Comparison of ENCODE assay signal across 13 cellular contexts in the genomic region with DNA sequence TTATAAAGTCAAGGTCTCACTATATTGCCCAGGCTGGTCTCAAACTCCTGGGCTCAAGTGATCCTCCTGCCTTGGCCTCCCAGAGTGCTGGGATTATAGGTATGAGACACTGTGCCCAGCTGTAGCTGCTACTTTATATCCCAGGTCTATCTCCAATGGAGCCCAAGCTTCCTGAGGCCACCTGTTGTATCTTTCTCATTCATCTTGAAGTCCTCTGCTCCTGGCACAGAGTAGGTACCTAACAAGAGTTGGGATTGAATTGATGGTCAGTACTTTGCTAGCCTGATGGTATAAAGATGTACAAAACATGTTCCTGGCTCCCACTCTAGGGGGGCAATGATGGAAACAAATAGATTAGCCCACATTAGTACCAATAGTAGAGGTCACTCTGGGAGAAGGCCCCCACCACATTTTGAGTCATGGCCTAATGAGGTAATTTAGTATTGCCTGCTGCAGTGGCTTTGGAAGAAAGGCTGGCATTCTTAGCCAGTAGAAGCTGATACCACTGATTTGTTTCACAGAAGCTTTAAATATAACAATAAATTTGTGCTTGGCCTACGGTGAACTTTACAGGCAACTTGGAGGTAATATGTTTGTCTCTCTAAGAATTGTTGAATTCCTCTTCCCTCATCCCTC. TPM values are rescaled to one million over a fixed set of nuclear protein-coding genes. Genes with fewer than 3 reads are reported as not detected.
DNase-seq lines count a peak whose midpoint lies in the region; ATAC-seq and TF ChIP-seq lines count a peak whose summit lies in the region.
"Had no signal": no experiment of that assay in that cellular context is flagged by ENCODE, and none has a peak within 500 bp of the region (broad histone marks: within the 10 kb centered on the region; RNA-seq: fewer than 3 reads in every experiment).

No MANE protein-coding gene starts in this region.

- no TSS peak for BruUV-seq in PC-9 (replicated peaks; lab: Mats Ljungman, UMichigan)

- no peak for ATAC-seq in effector memory CD8-positive, alpha-beta T cell (replicated peaks)
- ATAC-seq in GM21515 (IDR thresholded peaks at IDR 0.05; ENCODE audit: unreplicated experiment) (no peak), GM21390 (IDR thresholded peaks at IDR 0.05; ENCODE audit: unreplicated experiment) (no peak)

- H2AFZ ChIP-seq in PC-9: no peak overlapping the region

- H3K4me1 Mint-ChIP-seq in effector memory CD8-positive, alpha-beta T cell (ENCODE audit: low read depth in 2 of 2): peaks cover 79 to 96% of the 10 kb centered on the region in 2 donors

- H3K9me3 ChIP-seq in PC-9 (ENCODE audit: insufficient read depth, low read depth) (no peaks in the 10 kb centered on the region), skeletal muscle satellite cell (replicated peaks; ENCODE audit: low read length) (no peaks in the 10 kb centered on the region)

- no peak for DNase-seq in GM12864 (ENCODE audit: low read depth)
- DNase-seq in PC-9: no peak
- no peak for DNase-seq in effector memory CD8-positive, alpha-beta T cell
- no peak for DNase-seq in NCI-H2171 treated with DMSO at 0.1 percent for 48 hours (lab: John Stamatoyannopoulos, UW)
- DNase-seq in cerebellar nuclear complex (lab: John Stamatoyannopoulos, UW): no peak
- DNase-seq: activated effector memory CD4-positive, alpha-beta T cell treated with Interleukin-2 at 50 U/mL for 16 hours; dermis blood vessel endothelial cell; foreskin melanocyte; NCI-H226; stimulated activated CD4-positive, alpha-beta T cell treated with anti-CD3 and anti-CD28 coated beads, Interleukin-1b, Interleukin-23, amount 100 ng/mL, for 48 hours had no signal

- H3K27me3 Mint-ChIP-seq in effector memory CD8-positive, alpha-beta T cell: no peaks in the 10 kb centered on the region

- H3K27ac Mint-ChIP-seq in effector memory CD8-positive, alpha-beta T cell: peak overlapping the region in 1 of 2 donors; percentile 66

- no peaks in the 10 kb centered on the region; the same call in 1 of the 2 replicates for H3F3A ChIP-seq in PC-9 (ENCODE audit: insufficient read depth, low read depth)

- H3K27ac ChIP-seq in PC-9: 0 out of 2 replicates have a peak overlapping the region, but pooled peaks have one; percentile 14

- H3K9me3 Mint-ChIP-seq in effector memory CD8-positive, alpha-beta T cell: no peaks in the 10 kb centered on the region

- H3K36me3 Mint-ChIP-seq in effector memory CD8-positive, alpha-beta T cell (ENCODE audit: insufficient read depth): peaks cover 36% of the 10 kb centered on the region

- CTCF ChIA-PET in PC-9 (lab: Charles Lee): interaction anchor here (0.6 kb wide), 1 partner anchor 500 kb away, joined by 3 read pairs; no protein-coding TSS in a partner anchor

- intact Hi-C loops in PC-9 (cut with micrococcal nuclease; ENCODE audit: unreplicated experiment): no loop called here

- no peak overlapping the region for H3K9ac ChIP-seq in skeletal muscle satellite cell (ENCODE audit: low read depth, low read length)

- H3K4me3 Mint-ChIP-seq in effector memory CD8-positive, alpha-beta T cell: peak overlapping the region; percentile 97 to 99

- peaks cover 98% of the 10 kb centered on the region for H3K79me2 ChIP-seq in PC-9 (ENCODE audit: low read depth)

- H3K36me3 ChIP-seq in PC-9 (ENCODE audit: low read depth): peaks cover 7% of the 10 kb centered on the region; the same call in 1 of the 2 replicates
- peaks cover 9% of the 10 kb centered on the region for H3K36me3 ChIP-seq in skeletal muscle satellite cell (ENCODE audit: insufficient read depth, low read length)

- H3K4me2 ChIP-seq in PC-9 (no peak overlapping the region), skeletal muscle satellite cell (ENCODE audit: low read length) (peak overlapping the region; percentile 20)

- peaks cover 18% of the 10 kb centered on the region; the same call in 1 of the 2 replicates for H4K20me1 ChIP-seq in PC-9 (ENCODE audit: insufficient read depth)

- TF ChIP-seq CTCF in GM12864 (IDR thresholded peaks at IDR 0.05; ENCODE audit: low read depth, low read length, missing control alignments) (no peak), PC-9 (conservative IDR thresholded peaks at IDR 0.05) (no peak)

- H3K4me3 ChIP-seq in GM12864 (ENCODE audit: low read depth, low read length) (peak overlapping the region; percentile 70; the same call in 1 of the 2 replicates), PC-9 (no peak overlapping the region), skeletal muscle satellite cell (ENCODE audit: low read length) (no peak overlapping the region)

- no peaks in the 10 kb centered on the region for H3K9me2 ChIP-seq in PC-9 (ENCODE audit: insufficient read depth)

- POLR2A ChIA-PET in PC-9 (lab: Charles Lee; ENCODE audit: unreplicated experiment): interaction anchor here (0.6 kb wide), 1 partner anchor 57 kb away, joined by 8 read pairs; no protein-coding TSS in a partner anchor

- H3K4me1 ChIP-seq in PC-9 (replicated peaks; ENCODE audit: insufficient read depth) (peaks cover 37% of the 10 kb centered on the region), skeletal muscle satellite cell (ENCODE audit: control insufficient read depth, insufficient read depth, low read length) (peaks cover 74% of the 10 kb centered on the region)

- H3K27me3 ChIP-seq in PC-9 (ENCODE audit: insufficient read depth, low read depth): no peaks in the 10 kb centered on the region
- no peaks in the 10 kb centered on the region for H3K27me3 ChIP-seq in skeletal muscle satellite cell (ENCODE audit: control insufficient read depth, insufficient read depth, low read length)

RNA-seq across cellular contexts. Expression of gene PTPN1, which starts 5.4 kb away (rescaled TPM):
- 46.3 and 59.8 TPM in 2 replicates for total RNA-seq in PC-9 (2021)
- 51.5 and 58.8 TPM in 2 replicates for total RNA-seq in skeletal muscle satellite cell (2012; rRNA removed)
